Comparison of ENCODE assay signal across 8 cellular contexts in genomic region chr9:38399191-38399590, GRCh38. TPM values are rescaled to one million over a fixed set of nuclear protein-coding genes. Genes with fewer than 3 reads are reported as not detected.
"Had no signal": no experiment of that assay in that cellular context is flagged by ENCODE, and none has a peak within 500 bp of the region (broad histone marks: within the 10 kb centered on the region; RNA-seq: fewer than 3 reads in every experiment).

No MANE protein-coding gene starts in this region.

RNA-seq across cellular contexts. Expression of gene IGFBPL1, which starts 25.1 kb away (rescaled TPM):
- total RNA-seq: activated CD4-positive, alpha-beta T cell treated with anti-CD3 and anti-CD28 coated beads, Interleukin-2, amount 10 ng/mL, durations not matched to agents 7 days and 5 days; activated CD8-positive, alpha-beta memory T cell treated with anti-CD3 and anti-CD28 coated beads, Interleukin-2, amount 10 ng/mL, durations not matched to agents 7 days and 5 days; activated CD8-positive, alpha-beta T cell treated with anti-CD3 and anti-CD28 coated beads, Interleukin-2, amount 10 ng/mL, durations not matched to agents 7 days and 5 days; activated naive CD8-positive, alpha-beta T cell treated with anti-CD3 and anti-CD28 coated beads, Interleukin-2, amount 10 ng/mL, durations not matched to agents 7 days and 5 days; bronchial epithelial cell; T-cell; T-helper 1 cell treated with Interleukin-12 subunit alpha and Interleukin-12 subunit beta and Interleukin-4 antibody, amounts not matched to agents 30 ng/mL and 1 ng/mL, for 36 hours; T-helper 17 cell had no signal
